In genomic region chr1:247107694-247108093, GRCh38 we compare ENCODE assay signal across 6 cellular contexts.
"Had no signal": no experiment of that assay in that cellular context is flagged by ENCODE, and none has a peak within 500 bp of the region (broad histone marks: within the 10 kb centered on the region; RNA-seq: fewer than 3 reads in every experiment).

No MANE protein-coding gene starts in this region.

- H3K27ac Mint-ChIP-seq: HFFc6 had no signal

- H3K4me3 Mint-ChIP-seq: HFFc6 had no signal

- ATAC-seq: HCT116, HepG2 had no signal

- DNase-seq: GM23248, GOT3, H7, HFFc6 had no signal
